ENCODE assay signal across 1 cellular context in the genomic region with DNA sequence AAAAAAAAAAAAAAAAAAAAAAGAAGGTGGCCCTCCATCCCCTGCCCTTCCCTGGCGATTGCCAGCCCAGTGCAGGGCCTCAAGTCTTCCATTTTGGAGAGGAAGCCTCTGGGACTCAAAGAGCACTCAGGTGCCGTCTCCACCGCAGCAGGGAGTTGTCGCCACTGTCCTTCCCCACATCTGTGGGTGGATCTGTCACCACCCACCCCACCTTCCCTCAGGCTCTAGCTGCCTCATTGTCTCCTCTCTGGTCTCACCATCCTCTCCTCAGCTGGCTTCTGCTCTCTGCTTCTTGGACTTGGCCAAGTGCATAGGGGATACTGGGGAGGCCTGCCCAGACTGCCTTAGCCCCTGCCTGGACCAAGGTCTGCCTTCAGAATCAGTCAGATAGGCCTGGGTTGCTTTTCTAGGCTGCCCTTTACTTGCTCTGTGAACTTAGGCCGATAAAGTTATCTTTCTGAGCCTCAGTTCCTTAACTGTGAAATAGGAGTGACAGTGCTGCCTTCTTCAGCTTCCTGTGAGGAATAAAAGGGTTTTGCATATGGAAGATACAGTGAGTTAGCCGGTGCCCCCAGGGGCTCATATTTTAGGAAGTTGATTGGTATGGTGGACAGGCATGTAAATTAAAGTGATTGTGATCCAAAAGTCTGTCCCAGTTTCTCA.
TF ChIP-seq lines count a peak whose summit lies in the region.

No MANE protein-coding gene starts in this region.

TF ChIP-seq in IMR-90, 13 proteins besides CTCF, POLR2A, EP300 and RAD21:
- TF ChIP-seq CHD1 (IDR thresholded peaks at IDR 0.05; ENCODE audit: low read depth, low read length) (no peak), CEBPB (IDR thresholded peaks at IDR 0.05; ENCODE audit: low read depth, low read length) (no peak), NFE2L2 (IDR thresholded peaks at IDR 0.05; ENCODE audit: low read depth, low read length) (no peak), MAZ (IDR thresholded peaks at IDR 0.05; ENCODE audit: borderline replicate concordance, low read depth, low read length) (no peak), SMC3 (IDR thresholded peaks at IDR 0.05; ENCODE audit: low read depth, low read length) (no peak), MAFK (IDR thresholded peaks at IDR 0.05; ENCODE audit: low read depth, low read length) (no peak), RCOR1 (IDR thresholded peaks at IDR 0.05; ENCODE audit: insufficient replicate concordance, low read length) (no peak), RFX5 (IDR thresholded peaks at IDR 0.05; ENCODE audit: low read depth, low read length) (no peak), MXI1 (IDR thresholded peaks at IDR 0.05; ENCODE audit: borderline replicate concordance, low read depth, low read length) (no peak), BHLHE40 (IDR thresholded peaks at IDR 0.05; ENCODE audit: low read depth, low read length) (no peak), FOS (IDR thresholded peaks at IDR 0.05; ENCODE audit: low read depth, low read length) (no peak)
- TF ChIP-seq, protein P1, sequence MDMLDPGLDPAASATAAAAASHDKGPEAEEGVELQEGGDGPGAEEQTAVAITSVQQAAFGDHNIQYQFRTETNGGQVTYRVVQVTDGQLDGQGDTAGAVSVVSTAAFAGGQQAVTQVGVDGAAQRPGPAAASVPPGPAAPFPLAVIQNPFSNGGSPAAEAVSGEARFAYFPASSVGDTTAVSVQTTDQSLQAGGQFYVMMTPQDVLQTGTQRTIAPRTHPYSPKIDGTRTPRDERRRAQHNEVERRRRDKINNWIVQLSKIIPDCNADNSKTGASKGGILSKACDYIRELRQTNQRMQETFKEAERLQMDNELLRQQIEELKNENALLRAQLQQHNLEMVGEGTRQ (IDR thresholded peaks at IDR 0.05; ENCODE audit: low read depth, low read length), result no peak
- TF ChIP-seq, protein P2, sequence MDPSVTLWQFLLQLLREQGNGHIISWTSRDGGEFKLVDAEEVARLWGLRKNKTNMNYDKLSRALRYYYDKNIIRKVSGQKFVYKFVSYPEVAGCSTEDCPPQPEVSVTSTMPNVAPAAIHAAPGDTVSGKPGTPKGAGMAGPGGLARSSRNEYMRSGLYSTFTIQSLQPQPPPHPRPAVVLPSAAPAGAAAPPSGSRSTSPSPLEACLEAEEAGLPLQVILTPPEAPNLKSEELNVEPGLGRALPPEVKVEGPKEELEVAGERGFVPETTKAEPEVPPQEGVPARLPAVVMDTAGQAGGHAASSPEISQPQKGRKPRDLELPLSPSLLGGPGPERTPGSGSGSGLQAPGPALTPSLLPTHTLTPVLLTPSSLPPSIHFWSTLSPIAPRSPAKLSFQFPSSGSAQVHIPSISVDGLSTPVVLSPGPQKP (IDR thresholded peaks at IDR 0.05; ENCODE audit: borderline replicate concordance, low read depth, low read length), result no peak
